1 cellular context compared by ENCODE assay signal in genomic region chr10:73743905-73744689, GRCh38.
TF ChIP-seq lines count a peak whose summit lies in the region.

Gene SEC24C (plus strand): TSS chr10:73744372. CDS start chr10:73746833, 2,461 bp downstream.

TF ChIP-seq in K562, 482 proteins besides CTCF, POLR2A, EP300 and RAD21 (continued from another document and continues in another):
- TF ChIP-seq MGA (IDR thresholded peaks at IDR 0.05): peak; percentile 68; the same call in 1 of the 2 replicates
- TF ChIP-seq ASH1L (IDR thresholded peaks at IDR 0.05; ENCODE audit: borderline replicate concordance, low read depth, partially characterized antibody): peak; percentile 82
- TF ChIP-seq PCBP2 (IDR thresholded peaks at IDR 0.05; ENCODE audit: low read depth, low read length, poor library complexity, severe bottlenecking): no peak
- no peak for TF ChIP-seq XRCC3 (IDR thresholded peaks at IDR 0.05)
- TF ChIP-seq CBX8 (IDR thresholded peaks at IDR 0.05; ENCODE audit: borderline replicate concordance, extremely low read depth, low read depth, low read length, poor library complexity, severe bottlenecking): no peak
- TF ChIP-seq RFX1 (IDR thresholded peaks at IDR 0.05): no peak; the same call in 1 of the 2 replicates
- no peak for TF ChIP-seq RUNX1 (IDR thresholded peaks at IDR 0.05; ENCODE audit: low read depth)
- TF ChIP-seq EP400 (IDR thresholded peaks at IDR 0.05): peak; percentile 100
- peak; percentile 76; the same call in 1 of the 2 replicates for TF ChIP-seq ZKSCAN1 (IDR thresholded peaks at IDR 0.05; ENCODE audit: low read depth, low read length)
- TF ChIP-seq ZNF445 (CRISPR knock-in tag; IDR thresholded peaks at IDR 0.05; ENCODE audit: low read depth): peak; percentile 40; the same call in 1 of the 2 replicates
- TF ChIP-seq KAT8 (IDR thresholded peaks at IDR 0.05; ENCODE audit: low read depth): 0 out of 2 replicates have a peak, but pooled peaks have one; percentile 60
- no peak; the same call in 1 of the 2 replicates for TF ChIP-seq ZKSCAN8 (CRISPR knock-in tag; IDR thresholded peaks at IDR 0.05)
- peak; percentile 60; the same call in 1 of the 2 replicates for TF ChIP-seq KLF1 (tag; IDR thresholded peaks at IDR 0.05)
- peak; percentile 93; the same call in 1 of the 2 replicates for TF ChIP-seq KAT7 (CRISPR knock-in tag; IDR thresholded peaks at IDR 0.05; ENCODE audit: borderline replicate concordance)
- no peak for TF ChIP-seq HNRNPK (IDR thresholded peaks at IDR 0.05; ENCODE audit: low read depth, low read length, poor library complexity, severe bottlenecking)
- TF ChIP-seq ATF4 (CRISPR knock-in tag; IDR thresholded peaks at IDR 0.05): peak; percentile 80
- TF ChIP-seq NCOA1 (IDR thresholded peaks at IDR 0.05; ENCODE audit: low read depth): peak; percentile 91
- TF ChIP-seq ZSCAN32 (CRISPR knock-in tag; IDR thresholded peaks at IDR 0.05): peak; percentile 52; the same call in 1 of the 2 replicates
- no peak for TF ChIP-seq PBX2 (CRISPR knock-in tag; IDR thresholded peaks at IDR 0.05; ENCODE audit: low read depth)
- no peak for TF ChIP-seq PBX2 (tag; conservative IDR thresholded peaks at IDR 0.05; ENCODE audit: low read depth)
- TF ChIP-seq ZNF668 (CRISPR knock-in tag; IDR thresholded peaks at IDR 0.05): no peak
- no peak for TF ChIP-seq ZNF77 (CRISPR knock-in tag; IDR thresholded peaks at IDR 0.05)
- TF ChIP-seq, protein P1, sequence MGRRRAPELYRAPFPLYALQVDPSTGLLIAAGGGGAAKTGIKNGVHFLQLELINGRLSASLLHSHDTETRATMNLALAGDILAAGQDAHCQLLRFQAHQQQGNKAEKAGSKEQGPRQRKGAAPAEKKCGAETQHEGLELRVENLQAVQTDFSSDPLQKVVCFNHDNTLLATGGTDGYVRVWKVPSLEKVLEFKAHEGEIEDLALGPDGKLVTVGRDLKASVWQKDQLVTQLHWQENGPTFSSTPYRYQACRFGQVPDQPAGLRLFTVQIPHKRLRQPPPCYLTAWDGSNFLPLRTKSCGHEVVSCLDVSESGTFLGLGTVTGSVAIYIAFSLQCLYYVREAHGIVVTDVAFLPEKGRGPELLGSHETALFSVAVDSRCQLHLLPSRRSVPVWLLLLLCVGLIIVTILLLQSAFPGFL (CRISPR knock-in tag; IDR thresholded peaks at IDR 0.05): no peak
- no peak for TF ChIP-seq CCAR2 (IDR thresholded peaks at IDR 0.05; ENCODE audit: low read depth, low read length)
- no peak for TF ChIP-seq SREBF2 (CRISPR knock-in tag; IDR thresholded peaks at IDR 0.05)
- TF ChIP-seq, protein P2, sequence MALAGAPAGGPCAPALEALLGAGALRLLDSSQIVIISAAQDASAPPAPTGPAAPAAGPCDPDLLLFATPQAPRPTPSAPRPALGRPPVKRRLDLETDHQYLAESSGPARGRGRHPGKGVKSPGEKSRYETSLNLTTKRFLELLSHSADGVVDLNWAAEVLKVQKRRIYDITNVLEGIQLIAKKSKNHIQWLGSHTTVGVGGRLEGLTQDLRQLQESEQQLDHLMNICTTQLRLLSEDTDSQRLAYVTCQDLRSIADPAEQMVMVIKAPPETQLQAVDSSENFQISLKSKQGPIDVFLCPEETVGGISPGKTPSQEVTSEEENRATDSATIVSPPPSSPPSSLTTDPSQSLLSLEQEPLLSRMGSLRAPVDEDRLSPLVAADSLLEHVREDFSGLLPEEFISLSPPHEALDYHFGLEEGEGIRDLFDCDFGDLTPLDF (CRISPR knock-in tag; IDR thresholded peaks at IDR 0.05): no peak; the same call in none of the 2 replicates
- TF ChIP-seq ZNF217 (CRISPR knock-in tag; IDR thresholded peaks at IDR 0.05): no peak
- no peak for TF ChIP-seq SIRT6 (IDR thresholded peaks at IDR 0.05; ENCODE audit: low read depth, low read length)
- no peak for TF ChIP-seq ELK3 (CRISPR knock-in tag; IDR thresholded peaks at IDR 0.05)
- TF ChIP-seq IRF2 (CRISPR knock-in tag; IDR thresholded peaks at IDR 0.05): no peak
- no peak for TF ChIP-seq MCM3 (IDR thresholded peaks at IDR 0.05)
- TF ChIP-seq ILK (tag; IDR thresholded peaks at IDR 0.05; ENCODE audit: borderline replicate concordance, low read depth): no peak
- no peak for TF ChIP-seq SMAD1 (IDR thresholded peaks at IDR 0.05; ENCODE audit: low read depth, low read length, partially characterized antibody)
- peak; percentile 71; the same call in 1 of the 2 replicates for TF ChIP-seq ZNF232 (CRISPR knock-in tag; IDR thresholded peaks at IDR 0.05)
- TF ChIP-seq KLF16 (IDR thresholded peaks at IDR 0.05): no peak
- TF ChIP-seq U2AF1 (optimal IDR thresholded peaks at IDR 0.05; ENCODE audit: low read depth, low read length): no peak
- peak; percentile 54 for TF ChIP-seq ZNF324 (CRISPR knock-in tag; IDR thresholded peaks at IDR 0.05)
- TF ChIP-seq MNT (conservative IDR thresholded peaks at IDR 0.05): peak; percentile 89 to 91
- peak; percentile 87 for TF ChIP-seq BRD9 (IDR thresholded peaks at IDR 0.05; ENCODE audit: low read depth, partially characterized antibody)
